In genomic region chr10:78461333-78461732, GRCh38 we compare ENCODE assay signal across 26 cellular contexts.
"Had no signal": no experiment of that assay in that cellular context is flagged by ENCODE, and none has a peak within 500 bp of the region (broad histone marks: within the 10 kb centered on the region; RNA-seq: fewer than 3 reads in every experiment).

No MANE protein-coding gene starts in this region.

- H3K27me3 ChIP-seq: gastrocnemius medialis, hepatocyte, upper lobe of left lung had no signal

- H3K27ac ChIP-seq: brain microvascular endothelial cell, gastrocnemius medialis, hepatocyte, parathyroid adenoma, thoracic aorta, upper lobe of left lung, VCaP had no signal

- ATAC-seq: gastrocnemius medialis; left cardiac atrium; naive thymus-derived CD4-positive, alpha-beta T cell; right cardiac atrium; stimulated activated naive CD8-positive, alpha-beta T cell treated with anti-CD3 and anti-CD28 coated beads, Interleukin-15, Interleukin-2, amounts not matched to agents 100 U/mL and 50 U/mL, for 24 hours had no signal

- H3K4me2 ChIP-seq: hepatocyte had no signal

- H2AFZ ChIP-seq: hepatocyte, parathyroid adenoma had no signal

- H3K9me3 ChIP-seq: gastrocnemius medialis, thoracic aorta, upper lobe of left lung had no signal

- DNase-seq: activated CD4-positive, alpha-beta memory T cell treated with anti-CD3 and anti-CD28 coated beads for 36 hours; activated CD4-positive, alpha-beta T cell treated with anti-CD3 and anti-CD28 coated beads, Interleukin-2, amount 10 ng/mL, durations not matched to agents 24 days and 14 days; activated CD8-positive, alpha-beta memory T cell treated with anti-CD3 and anti-CD28 coated beads, Interleukin-2, amount 50 U/mL, for 4 hours; activated gamma-delta T cell; activated naive CD4-positive, alpha-beta T cell treated with anti-CD3 and anti-CD28 coated beads, Interleukin-2, amount 50 U/mL, for 16 hours; activated T-cell treated with anti-CD3 and anti-CD28 coated beads, Interleukin-2, amount 50 U/mL, for 1 hour; amniotic stem cell; brain microvascular endothelial cell; caudate nucleus; gastrocnemius medialis; glutamatergic neuron; left cardiac atrium; mammary epithelial cell; midbrain; nucleus accumbens; right cardiac atrium; stimulated activated CD4-positive, alpha-beta T cell treated with anti-CD3 and anti-CD28 coated beads, Interleukin-4, amount 100 ng/mL, for 1 hour; stimulated activated naive CD8-positive, alpha-beta T cell treated with anti-CD3 and anti-CD28 coated beads, Interleukin-15, Interleukin-2, amounts not matched to agents 100 U/mL and 50 U/mL, for 24 hours; SW 1271; T-helper 9 cell; upper lobe of left lung had no signal

- H3K36me3 ChIP-seq: brain microvascular endothelial cell, gastrocnemius medialis, thoracic aorta, upper lobe of left lung had no signal

- H3K9ac ChIP-seq: parathyroid adenoma had no signal

- H3K4me3 ChIP-seq: gastrocnemius medialis, hepatocyte, thoracic aorta, upper lobe of left lung had no signal

- H3K4me1 ChIP-seq: gastrocnemius medialis, parathyroid adenoma had no signal
